In the genomic region with DNA sequence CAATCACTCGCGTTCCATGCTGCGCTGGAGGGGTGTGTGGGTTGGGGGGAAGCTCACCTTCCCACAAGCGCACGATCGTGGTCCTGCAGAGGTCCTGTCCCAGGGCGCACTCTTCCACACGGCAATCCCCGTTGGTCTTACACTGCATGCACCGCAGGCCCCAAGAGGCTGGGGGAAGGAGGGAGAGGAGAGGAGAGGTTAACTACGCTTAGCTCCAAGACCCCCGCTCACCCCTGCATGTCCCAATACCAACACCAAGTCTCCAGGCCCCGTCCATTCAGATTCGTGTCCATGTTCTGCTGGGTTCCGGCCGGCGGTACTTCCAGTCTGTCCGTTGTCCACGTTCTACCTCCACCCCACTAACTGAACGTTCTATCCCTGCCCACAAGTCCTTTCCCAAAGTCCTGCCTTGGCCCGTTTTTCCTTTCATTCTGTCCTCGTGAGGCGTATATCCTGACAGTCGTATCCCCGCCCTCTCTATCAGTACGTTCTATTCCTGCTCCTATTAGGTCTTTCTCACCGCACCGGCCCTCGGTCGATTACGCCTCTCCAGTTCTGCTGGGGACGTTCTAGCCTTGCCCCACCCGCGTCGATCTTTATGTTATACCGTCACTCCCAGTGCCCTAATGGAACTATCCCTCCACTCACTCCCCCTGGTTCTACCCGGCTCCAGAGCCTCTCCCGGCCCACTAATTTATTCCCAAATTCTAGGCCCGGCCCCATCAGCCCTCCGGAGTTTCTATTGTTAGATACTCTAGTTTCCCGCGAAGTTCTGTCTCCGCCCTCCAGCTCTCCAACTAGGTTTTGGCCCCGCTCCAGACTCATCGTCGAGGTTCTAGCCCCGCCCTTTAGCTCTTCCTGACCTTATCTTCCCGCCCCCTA, we compare ENCODE assay signal across 8 cellular contexts. TPM values are rescaled to one million over a fixed set of nuclear protein-coding genes. Genes with fewer than 3 reads are reported as not detected.
DNase-seq lines count a peak whose midpoint lies in the region; ATAC-seq, FAIRE-seq and TF ChIP-seq lines count a peak whose summit lies in the region.

No MANE protein-coding gene starts in this region.

- H3K4me3 ChIP-seq in bronchial epithelial cell (ENCODE audit: low read depth, low read length): peak overlapping the region; percentile 25
- peak overlapping the region in 1 of 3 donors; percentile 17 for H3K4me3 ChIP-seq in right lobe of liver
- peak overlapping the region in 3 of 4 donors; percentile 15 to 53 (median 28) for H3K4me3 ChIP-seq in transverse colon

- DNase-seq in COLO668 (lab: John Stamatoyannopoulos, UW; ENCODE audit: unreplicated experiment) (peak; percentile 46), NCI-H1048 (lab: John Stamatoyannopoulos, UW) (peak; percentile 89), bronchial epithelial cell (ENCODE audit: low read depth) (no peak), right lobe of liver (peak in 2 of 3 donors; percentile 61 to 95), transverse colon (peak; percentile 28), RPMI8226 (no peak), GM03348 (ENCODE audit: low spot score) (no peak)
- DNase-seq in stimulated activated CD8-positive, alpha-beta memory T cell treated with anti-CD3 and anti-CD28 coated beads, Interleukin-4, amount 100 ng/mL, for 48 hours: no peak

- ATAC-seq in right lobe of liver: no peak

- H3K36me3 ChIP-seq in bronchial epithelial cell (ENCODE audit: control insufficient read depth, insufficient read depth, low read length) (peaks cover 10% of the 10 kb centered on the region), right lobe of liver (no peaks in the 10 kb centered on the region), transverse colon (peaks cover 0 to 3% (median 0%) of the 10 kb centered on the region in 4 donors)

- 17% methylated on average over 30 of the region's 48 CpGs for WGBS in right lobe of liver (ENCODE audit: insufficient coverage, low coverage, low lambda C conversion rate, missing lambda C conversion rate)
- WGBS in transverse colon (ENCODE audit: low coverage in 1 of 2), 2 donors: 10 to 31% methylated on average over 34 to 48 of the region's 48 CpGs

- TF ChIP-seq EP300 in transverse colon (IDR thresholded peaks at IDR 0.05; ENCODE audit: low read depth): no peak

- in situ Hi-C loops in transverse colon (cut with MboI; ENCODE audit: low pct_ligation_motif_present in 1 of 4, low pct_unique_long_range_greater_than_20kb in 1 of 4, low sequenced_read_pairs in 3 of 4): no loop called here

- FAIRE-seq in bronchial epithelial cell (lab: Jason Lieb, UNC): no peak

- H3K9me3 ChIP-seq in right lobe of liver (no peaks in the 10 kb centered on the region), transverse colon (no peaks in the 10 kb centered on the region)

- no peak overlapping the region for H3K27ac ChIP-seq in right lobe of liver
- H3K27ac ChIP-seq in transverse colon: peak overlapping the region; percentile 95 to 99 (median 95)

- intact Hi-C loops in right lobe of liver (cut with DNase I) (no loop called here), transverse colon (cut with DNase I; ENCODE audit: low total_unique reads) (no loop called here)

- H3K27me3 ChIP-seq in bronchial epithelial cell (ENCODE audit: control insufficient read depth, insufficient read depth, low read length) (no peaks in the 10 kb centered on the region), right lobe of liver (no peaks in the 10 kb centered on the region), transverse colon (no peaks in the 10 kb centered on the region)

- H3K4me1 ChIP-seq in right lobe of liver (peaks cover 0 to 7% (median 0%) of the 10 kb centered on the region in 4 donors), transverse colon (peaks cover 8 to 25% (median 16%) of the 10 kb centered on the region in 4 donors)

- TF ChIP-seq POLR2A in right lobe of liver (IDR thresholded peaks at IDR 0.05): no peak
- TF ChIP-seq POLR2A in transverse colon (IDR thresholded peaks at IDR 0.05): no peak

- TF ChIP-seq CTCF in bronchial epithelial cell (IDR thresholded peaks at IDR 0.05; ENCODE audit: insufficient read depth, low read length, severe bottlenecking): no peak
- TF ChIP-seq CTCF in right lobe of liver (IDR thresholded peaks at IDR 0.05): no peak
- no peak for TF ChIP-seq CTCF in transverse colon (IDR thresholded peaks at IDR 0.05)

RNA-seq across cellular contexts. Expression of gene PLAUR, which starts 2.2 kb away (rescaled TPM):
- 16.6 and 27.1 TPM in 2 replicates for total RNA-seq in bronchial epithelial cell
- 10 to 100 TPM in 1 of 6 experiments, 1 to 10 TPM in 4, under 1 TPM in 1; 0.90 to 13.3 (median 2.3) TPM for total RNA-seq in right lobe of liver
- total RNA-seq in transverse colon: 10 to 100 TPM; 12.1 to 76.2 (median 54.7) TPM

RNA-seq across cellular contexts. Expression of gene CADM4, which starts 28.1 kb away (rescaled TPM):
- total RNA-seq in bronchial epithelial cell (13.4 and 19.1 TPM in 2 replicates), right lobe of liver (1 to 10 TPM; 2.2 to 4.7 (median 3.7) TPM), transverse colon (1 to 10 TPM in 3 of 4 donors, not detected in 1; 2.5 to 4.0 (median 3.7) TPM)

RNA-seq across cellular contexts. Expression of gene IRGC, which starts 48.1 kb away (rescaled TPM):
- not detected in 2 replicates for total RNA-seq in bronchial epithelial cell
- total RNA-seq in right lobe of liver: not detected
- total RNA-seq in transverse colon: not detected

RNA-seq across cellular contexts. Expression of gene ZNF428, which starts 48.3 kb away (rescaled TPM):
- total RNA-seq in bronchial epithelial cell (14.5 and 19.3 TPM in 2 replicates), right lobe of liver (10 to 100 TPM; 10.9 to 16.7 (median 13.3) TPM), transverse colon (10 to 100 TPM in 3 of 4 donors, 1 to 10 TPM in 1; 3.0 to 17.1 (median 15.1) TPM)

RNA-seq across cellular contexts. Expression of gene SRRM5, which starts 55.9 kb away (rescaled TPM):
- total RNA-seq in bronchial epithelial cell: not detected in 2 replicates
- under 1 TPM in 5 of 6 experiments, not detected in 1; 0.09 to 0.37 (median 0.18) TPM for total RNA-seq in right lobe of liver
- total RNA-seq in transverse colon: 1 to 10 TPM in 1 of 4 donors, under 1 TPM in 2, not detected in 1; 0.14 to 2.2 (median 0.64) TPM

Comparison
In these comparisons a context has a peak if more than half of its experiments do, and no peak if none do; other contexts are left out.
1. DNase-seq: peak in COLO668 (single experiment), NCI-H1048 (single experiment), right lobe of liver (2 of 3) and transverse colon (single experiment); none in bronchial epithelial cell (single experiment), RPMI8226 (single experiment), stimulated activated CD8-positive, alpha-beta memory T cell treated with anti-CD3 and anti-CD28 coated beads, Interleukin-4, amount 100 ng/mL, for 48 hours (single experiment) and GM03348 (single experiment).
2. H3K27ac ChIP-seq: peak in transverse colon (4 of 4); none in right lobe of liver (0 of 3).